In genomic region chr1:203556047-203556851, GRCh38 we compare ENCODE assay signal across 8 cellular contexts.
DNase-seq lines count a peak whose midpoint lies in the region; ATAC-seq and TF ChIP-seq lines count a peak whose summit lies in the region.

No MANE protein-coding gene starts in this region.

- H2AK5ac ChIP-seq in neuronal stem cell (ENCODE audit: low read depth, low read length), result peak overlapping the region; percentile 44

- peak overlapping the region; percentile 87 for H2BK12ac ChIP-seq in neuronal stem cell (ENCODE audit: low read length)

- no peak overlapping the region for H3K4me3 Mint-ChIP-seq in activated CD8-positive, alpha-beta T cell treated with anti-CD3 and anti-CD28 coated beads, Interleukin-2, amount 10 ng/mL, durations not matched to agents 7 days and 5 days
- no peak overlapping the region for H3K4me3 Mint-ChIP-seq in activated naive CD4-positive, alpha-beta T cell treated with anti-CD3 and anti-CD28 coated beads for 36 hours

- H3K4me2 ChIP-seq in neuronal stem cell (ENCODE audit: insufficient read depth, low read length, poor library complexity, severe bottlenecking), result no peak overlapping the region

- H2BK120ac ChIP-seq in neuronal stem cell (ENCODE audit: low read depth, low read length), result no peak overlapping the region

- H3K79me1 ChIP-seq in neuronal stem cell (ENCODE audit: low read depth, low read length), result no peaks in the 10 kb centered on the region

- peak overlapping the region; percentile 51 for H3K18ac ChIP-seq in neuronal stem cell (ENCODE audit: low read length)

- peaks cover 0 to 23% (median 0%) of the 10 kb centered on the region in 4 donors for H3K4me1 ChIP-seq in Peyer's patch
- H3K4me1 ChIP-seq in neuronal stem cell (ENCODE audit: control insufficient read depth in 2 of 2, insufficient read depth in 1 of 2, low read depth in 1 of 2, low read length in 2 of 2), result peaks cover 17 to 23% of the 10 kb centered on the region in 2 donors

- peak; percentile 83 for DNase-seq in AG09309 (ENCODE audit: low read depth)
- no peak for DNase-seq in Peyer's patch
- DNase-seq in fibroblast of peridontal ligament (ENCODE audit: extremely low read depth), result peak; percentile 97
- no peak for DNase-seq in neuronal stem cell (ENCODE audit: low spot score)
- DNase-seq in NCI-H1105 treated with DMSO at 0.1 percent for 48 hours (lab: John Stamatoyannopoulos, UW), result no peak
- no peak for DNase-seq in activated CD8-positive, alpha-beta T cell treated with anti-CD3 and anti-CD28 coated beads, Interleukin-2, amount 10 ng/mL, durations not matched to agents 7 days and 5 days
- no peak for DNase-seq in mucosa of gallbladder (ENCODE audit: low spot score)
- no peak for DNase-seq in activated naive CD4-positive, alpha-beta T cell treated with anti-CD3 and anti-CD28 coated beads for 36 hours

- H3K36me3 ChIP-seq in Peyer's patch (no peaks in the 10 kb centered on the region), neuronal stem cell (replicated peaks in 1 of 2; ENCODE audit: control insufficient read depth in 2 of 2, insufficient read depth in 2 of 2, low read length in 2 of 2) (no peaks in the 10 kb centered on the region)

- no peaks in the 10 kb centered on the region for H3K9me3 ChIP-seq in Peyer's patch
- H3K9me3 ChIP-seq in neuronal stem cell (replicated peaks in 1 of 2; ENCODE audit: control insufficient read depth in 2 of 2, insufficient read depth in 1 of 2, low read depth in 1 of 2, low read length in 2 of 2), result no peaks in the 10 kb centered on the region

- TF ChIP-seq POLR2A in Peyer's patch (IDR thresholded peaks at IDR 0.05), result no peak

- no peak overlapping the region for H4K91ac ChIP-seq in neuronal stem cell (ENCODE audit: low read depth, low read length, poor library complexity)

- no peaks in the 10 kb centered on the region for H3K9me3 Mint-ChIP-seq in activated CD8-positive, alpha-beta T cell treated with anti-CD3 and anti-CD28 coated beads, Interleukin-2, amount 10 ng/mL, durations not matched to agents 7 days and 5 days (ENCODE audit: insufficient read depth)
- H3K9me3 Mint-ChIP-seq in activated naive CD4-positive, alpha-beta T cell treated with anti-CD3 and anti-CD28 coated beads for 36 hours, result no peaks in the 10 kb centered on the region

- H4K8ac ChIP-seq in neuronal stem cell (ENCODE audit: low read depth, low read length), result no peak overlapping the region

- peak overlapping the region; percentile 24 for H3K4me3 ChIP-seq in AG09309 (ENCODE audit: control insufficient read depth, low read depth, low read length)
- no peak overlapping the region for H3K4me3 ChIP-seq in Peyer's patch
- H3K4me3 ChIP-seq in neuronal stem cell (ENCODE audit: low read length in 2 of 2), result no peak overlapping the region

- H2BK15ac ChIP-seq in neuronal stem cell (ENCODE audit: low read length), result peak overlapping the region; percentile 13

- no peak for ATAC-seq in activated CD8-positive, alpha-beta T cell treated with anti-CD3 and anti-CD28 coated beads, Interleukin-2, amount 10 ng/mL, durations not matched to agents 7 days and 5 days

- H3K23ac ChIP-seq in neuronal stem cell (ENCODE audit: low read depth, low read length, poor library complexity), result no peak overlapping the region

- H3K36me3 Mint-ChIP-seq in activated CD8-positive, alpha-beta T cell treated with anti-CD3 and anti-CD28 coated beads, Interleukin-2, amount 10 ng/mL, durations not matched to agents 7 days and 5 days (ENCODE audit: low read depth), result no peaks in the 10 kb centered on the region
- no peaks in the 10 kb centered on the region for H3K36me3 Mint-ChIP-seq in activated naive CD4-positive, alpha-beta T cell treated with anti-CD3 and anti-CD28 coated beads for 36 hours (ENCODE audit: low read depth)

- POLR2A ChIA-PET in activated CD8-positive, alpha-beta T cell treated with anti-CD3 and anti-CD28 coated beads, Interleukin-2, amount 10 ng/mL, durations not matched to agents 7 days and 5 days (lab: Charles Lee), result no interaction called here

- H3K27ac Mint-ChIP-seq in activated CD8-positive, alpha-beta T cell treated with anti-CD3 and anti-CD28 coated beads, Interleukin-2, amount 10 ng/mL, durations not matched to agents 7 days and 5 days, result no peak overlapping the region
- no peak overlapping the region for H3K27ac Mint-ChIP-seq in activated naive CD4-positive, alpha-beta T cell treated with anti-CD3 and anti-CD28 coated beads for 36 hours

- TF ChIP-seq CTCF in AG09309 (IDR thresholded peaks at IDR 0.05; ENCODE audit: control insufficient read depth, insufficient read depth, low read depth, low read length, missing control alignments) (no peak), Peyer's patch (IDR thresholded peaks at IDR 0.05) (no peak)

- H3K4ac ChIP-seq in neuronal stem cell (ENCODE audit: low read length), result no peak overlapping the region

- no peak overlapping the region for H2BK5ac ChIP-seq in neuronal stem cell (ENCODE audit: low read length)

- H3K14ac ChIP-seq in neuronal stem cell (ENCODE audit: low read length), result peak overlapping the region; percentile 57

- H3K4me1 Mint-ChIP-seq in activated CD8-positive, alpha-beta T cell treated with anti-CD3 and anti-CD28 coated beads, Interleukin-2, amount 10 ng/mL, durations not matched to agents 7 days and 5 days (ENCODE audit: low read depth), result peaks cover 4% of the 10 kb centered on the region
- no peaks in the 10 kb centered on the region for H3K4me1 Mint-ChIP-seq in activated naive CD4-positive, alpha-beta T cell treated with anti-CD3 and anti-CD28 coated beads for 36 hours (ENCODE audit: low read depth)

- peaks cover 26% of the 10 kb centered on the region for H3K27me3 Mint-ChIP-seq in activated CD8-positive, alpha-beta T cell treated with anti-CD3 and anti-CD28 coated beads, Interleukin-2, amount 10 ng/mL, durations not matched to agents 7 days and 5 days (ENCODE audit: low read depth)
- no peaks in the 10 kb centered on the region for H3K27me3 Mint-ChIP-seq in activated naive CD4-positive, alpha-beta T cell treated with anti-CD3 and anti-CD28 coated beads for 36 hours (ENCODE audit: low read depth)

- peak overlapping the region; percentile 17 to 75 (median 42) for H3K27ac ChIP-seq in Peyer's patch
- no peak overlapping the region for H3K27ac ChIP-seq in neuronal stem cell (replicated peaks; ENCODE audit: low read length)

- H3K27me3 ChIP-seq in Peyer's patch (no peaks in the 10 kb centered on the region), neuronal stem cell (ENCODE audit: control insufficient read depth in 3 of 3, insufficient read depth in 3 of 3, low read depth in 1 of 3, low read length in 3 of 3) (peaks cover 0 to 11% (median 0%) of the 10 kb centered on the region in 3 experiments)

- no CpG with 5 or more reads among the region's 16 CpGs for WGBS in neuronal stem cell (ENCODE audit: extremely low coverage in 2 of 2, insufficient read length in 2 of 2, insufficient replicate concordance in 1 of 2), 2 donors

- H2AFZ ChIP-seq in neuronal stem cell (ENCODE audit: low read length), result peak overlapping the region; percentile 87

- intact Hi-C loops in activated naive CD4-positive, alpha-beta T cell treated with anti-CD3 and anti-CD28 coated beads for 36 hours (cut with micrococcal nuclease), result no loop called here

- CTCF ChIA-PET in activated CD8-positive, alpha-beta T cell treated with anti-CD3 and anti-CD28 coated beads, Interleukin-2, amount 10 ng/mL, durations not matched to agents 7 days and 5 days (lab: Charles Lee), result no interaction called here
- CTCF ChIA-PET in activated naive CD4-positive, alpha-beta T cell treated with anti-CD3 and anti-CD28 coated beads for 36 hours (lab: Charles Lee), result no interaction called here

- peak overlapping the region; percentile 71 for H3K9ac ChIP-seq in neuronal stem cell (ENCODE audit: low read depth, low read length, poor library complexity)

Comparison
In these comparisons a context has a peak if more than half of its experiments do, and no peak if none do; other contexts are left out.
1. DNase-seq: peak in AG09309 (single experiment) and fibroblast of peridontal ligament (single experiment); none in Peyer's patch (0 of 3), neuronal stem cell (single experiment), NCI-H1105 treated with DMSO at 0.1 percent for 48 hours (single experiment), activated CD8-positive, alpha-beta T cell treated with anti-CD3 and anti-CD28 coated beads, Interleukin-2, amount 10 ng/mL, durations not matched to agents 7 days and 5 days (single experiment), mucosa of gallbladder (single experiment) and activated naive CD4-positive, alpha-beta T cell treated with anti-CD3 and anti-CD28 coated beads for 36 hours (single experiment).